ENCODE assay signal across 19 cellular contexts in genomic region chr11:61127991-61128390, GRCh38. TPM values are rescaled to one million over a fixed set of nuclear protein-coding genes. Genes with fewer than 3 reads are reported as not detected.
DNase-seq lines count a peak whose midpoint lies in the region; ATAC-seq and TF ChIP-seq lines count a peak whose summit lies in the region.
"Had no signal": no experiment of that assay in that cellular context is flagged by ENCODE, and none has a peak within 500 bp of the region (broad histone marks: within the 10 kb centered on the region; RNA-seq: fewer than 3 reads in every experiment).

No MANE protein-coding gene starts in this region.

- H3K27ac Mint-ChIP-seq in activated CD4-positive, alpha-beta T cell treated with anti-CD3 and anti-CD28 coated beads, Interleukin-2, amount 10 ng/mL, durations not matched to agents 24 days and 14 days = peak overlapping the region; percentile 74
- H3K27ac Mint-ChIP-seq in activated naive CD8-positive, alpha-beta T cell = peak overlapping the region; percentile 64
- no peak overlapping the region for H3K27ac Mint-ChIP-seq in activated naive CD8-positive, alpha-beta T cell treated with anti-CD3 and anti-CD28 coated beads, Interleukin-2, amount 50 U/mL, for 24 hours
- peak overlapping the region; percentile 35 for H3K27ac Mint-ChIP-seq in activated T-helper 2 cell treated with anti-CD3 and anti-CD28 coated beads, Interferon-gamma antibody, Interleukin-2, Interleukin-4, amounts not matched to agents 10 μg/mL and 5 μg/mL and 100 μg/mL, durations not matched to agents 14 hours and 24 hours and 36 hours
- H3K27ac Mint-ChIP-seq: B cell had no signal

- no peak overlapping the region for H2AFZ ChIP-seq in neuronal stem cell (ENCODE audit: low read length)

- no peak for ATAC-seq in activated naive CD8-positive, alpha-beta T cell treated with anti-CD3 and anti-CD28 coated beads, Interleukin-2, amount 50 U/mL, for 24 hours
- no peak for ATAC-seq in HG02642 (IDR thresholded peaks at IDR 0.05; ENCODE audit: poor library complexity, unreplicated experiment)
- ATAC-seq: Right ventricle myocardium inferior had no signal

- no peak overlapping the region for H3K14ac ChIP-seq in neuronal stem cell (ENCODE audit: low read length)

- H3K9me3 Mint-ChIP-seq in activated CD4-positive, alpha-beta T cell treated with anti-CD3 and anti-CD28 coated beads, Interleukin-2, amount 10 ng/mL, durations not matched to agents 24 days and 14 days = no peaks in the 10 kb centered on the region
- H3K9me3 Mint-ChIP-seq in activated naive CD8-positive, alpha-beta T cell (ENCODE audit: low read depth) = no peaks in the 10 kb centered on the region
- no peaks in the 10 kb centered on the region for H3K9me3 Mint-ChIP-seq in activated naive CD8-positive, alpha-beta T cell treated with anti-CD3 and anti-CD28 coated beads, Interleukin-2, amount 50 U/mL, for 24 hours
- H3K9me3 Mint-ChIP-seq in activated T-helper 2 cell treated with anti-CD3 and anti-CD28 coated beads, Interferon-gamma antibody, Interleukin-2, Interleukin-4, amounts not matched to agents 10 μg/mL and 5 μg/mL and 100 μg/mL, durations not matched to agents 14 hours and 24 hours and 36 hours = no peaks in the 10 kb centered on the region

- no peak overlapping the region for H3K27ac ChIP-seq in neuronal stem cell (replicated peaks; ENCODE audit: low read length)
- no peak overlapping the region for H3K27ac ChIP-seq in esophagus squamous epithelium

- intact Hi-C loops in activated CD4-positive, alpha-beta T cell treated with anti-CD3 and anti-CD28 coated beads, Interleukin-2, amount 10 ng/mL, durations not matched to agents 24 days and 14 days (cut with micrococcal nuclease) = loop anchor here (2.0 kb wide), 2 partner anchors 45 to 59 kb away; no protein-coding TSS in a partner anchor
- intact Hi-C loops in activated T-helper 2 cell treated with anti-CD3 and anti-CD28 coated beads, Interferon-gamma antibody, Interleukin-2, Interleukin-4, amounts not matched to agents 10 μg/mL and 5 μg/mL and 100 μg/mL, durations not matched to agents 14 hours and 24 hours and 36 hours (cut with micrococcal nuclease) = loop anchor here (2.0 kb wide), 2 partner anchors 13 to 47 kb away; no protein-coding TSS in a partner anchor
- intact Hi-C loops in esophagus squamous epithelium (cut with DNase I) = loop anchor here (10.0 kb wide), 1 partner anchor 303 kb away; no protein-coding TSS in a partner anchor

- peak overlapping the region; percentile 82 for H4K91ac ChIP-seq in neuronal stem cell (ENCODE audit: low read depth, low read length, poor library complexity)

- H4K8ac ChIP-seq in neuronal stem cell (ENCODE audit: low read depth, low read length) = no peak overlapping the region

- H3K36me3 Mint-ChIP-seq in activated CD4-positive, alpha-beta T cell treated with anti-CD3 and anti-CD28 coated beads, Interleukin-2, amount 10 ng/mL, durations not matched to agents 24 days and 14 days (ENCODE audit: low read depth) = peaks cover 46% of the 10 kb centered on the region
- H3K36me3 Mint-ChIP-seq in activated naive CD8-positive, alpha-beta T cell = peaks cover 6% of the 10 kb centered on the region
- peaks cover 35% of the 10 kb centered on the region for H3K36me3 Mint-ChIP-seq in activated naive CD8-positive, alpha-beta T cell treated with anti-CD3 and anti-CD28 coated beads, Interleukin-2, amount 50 U/mL, for 24 hours (ENCODE audit: low read depth)
- peaks cover 56% of the 10 kb centered on the region for H3K36me3 Mint-ChIP-seq in activated T-helper 2 cell treated with anti-CD3 and anti-CD28 coated beads, Interferon-gamma antibody, Interleukin-2, Interleukin-4, amounts not matched to agents 10 μg/mL and 5 μg/mL and 100 μg/mL, durations not matched to agents 14 hours and 24 hours and 36 hours (ENCODE audit: low read depth)

- H3K36me3 ChIP-seq in neuronal stem cell (replicated peaks in 1 of 2; ENCODE audit: control insufficient read depth in 2 of 2, insufficient read depth in 2 of 2, low read length in 2 of 2) = peaks cover 2 to 21% of the 10 kb centered on the region in 2 donors
- H3K36me3 ChIP-seq in esophagus squamous epithelium = peaks cover 3 to 43% (median 4%) of the 10 kb centered on the region in 3 donors

- H3K4me3 Mint-ChIP-seq in activated CD4-positive, alpha-beta T cell treated with anti-CD3 and anti-CD28 coated beads, Interleukin-2, amount 10 ng/mL, durations not matched to agents 24 days and 14 days = no peak overlapping the region
- no peak overlapping the region for H3K4me3 Mint-ChIP-seq in activated naive CD8-positive, alpha-beta T cell
- no peak overlapping the region for H3K4me3 Mint-ChIP-seq in activated naive CD8-positive, alpha-beta T cell treated with anti-CD3 and anti-CD28 coated beads, Interleukin-2, amount 50 U/mL, for 24 hours
- H3K4me3 Mint-ChIP-seq in activated T-helper 2 cell treated with anti-CD3 and anti-CD28 coated beads, Interferon-gamma antibody, Interleukin-2, Interleukin-4, amounts not matched to agents 10 μg/mL and 5 μg/mL and 100 μg/mL, durations not matched to agents 14 hours and 24 hours and 36 hours (ENCODE audit: low read depth) = no peak overlapping the region
- H3K4me3 Mint-ChIP-seq: B cell had no signal

- peak overlapping the region; percentile 57 for H2AK5ac ChIP-seq in neuronal stem cell (ENCODE audit: low read depth, low read length)

- H3K9me3 ChIP-seq in neuronal stem cell (replicated peaks in 1 of 2; ENCODE audit: control insufficient read depth in 2 of 2, insufficient read depth in 1 of 2, low read depth in 1 of 2, low read length in 2 of 2) (no peaks in the 10 kb centered on the region), esophagus squamous epithelium (no peaks in the 10 kb centered on the region)

- no peak overlapping the region for H2BK120ac ChIP-seq in neuronal stem cell (ENCODE audit: low read depth, low read length)

- no peak overlapping the region for H2BK5ac ChIP-seq in neuronal stem cell (ENCODE audit: low read length)

- H3K4me1 ChIP-seq in neuronal stem cell (ENCODE audit: control insufficient read depth in 2 of 2, insufficient read depth in 1 of 2, low read depth in 1 of 2, low read length in 2 of 2) (peaks cover 9 to 12% of the 10 kb centered on the region in 2 donors), esophagus squamous epithelium (peaks cover 6 to 16% (median 10%) of the 10 kb centered on the region in 3 donors)

- TF ChIP-seq CTCF in esophagus squamous epithelium (IDR thresholded peaks at IDR 0.05) = no peak

- DNase-seq in activated CD4-positive, alpha-beta T cell treated with anti-CD3 and anti-CD28 coated beads, Interleukin-2, amount 10 ng/mL, durations not matched to agents 24 days and 14 days = no peak
- no peak for DNase-seq in activated CD4-positive, alpha-beta T cell treated with anti-CD3 and anti-CD28 coated beads for 4 hours
- DNase-seq in activated naive CD8-positive, alpha-beta T cell treated with anti-CD3 and anti-CD28 coated beads, Interleukin-2, amount 50 U/mL, for 24 hours = no peak
- no peak for DNase-seq in activated T-helper 2 cell treated with anti-CD3 and anti-CD28 coated beads, Interferon-gamma antibody, Interleukin-2, Interleukin-4, amounts not matched to agents 10 μg/mL and 5 μg/mL and 100 μg/mL, durations not matched to agents 14 hours and 24 hours and 36 hours (ENCODE audit: low spot score)
- DNase-seq in neuronal stem cell (ENCODE audit: low spot score) (no peak), esophagus squamous epithelium (lab: John Stamatoyannopoulos, UW) (no peak)
- DNase-seq: CD4-positive, CD25-positive, alpha-beta regulatory T cell; DMS79; KBM-7; NCI-H1105; NCI-H2081; NCI-H2171 treated with DMSO at 0.1 percent for 48 hours had no signal

- no peak overlapping the region for H2BK12ac ChIP-seq in neuronal stem cell (ENCODE audit: low read length)

- WGBS in neuronal stem cell (ENCODE audit: extremely low coverage in 2 of 2, insufficient read length in 2 of 2, insufficient replicate concordance in 1 of 2), 2 donors = no CpG with 5 or more reads among the region's 9 CpGs
- 53 to 77% methylated on average over 3 of the region's 9 CpGs for WGBS in esophagus squamous epithelium, 2 donors

- H3K4ac ChIP-seq in neuronal stem cell (ENCODE audit: low read length) = no peak overlapping the region

- peaks cover 16% of the 10 kb centered on the region for H3K4me1 Mint-ChIP-seq in activated CD4-positive, alpha-beta T cell treated with anti-CD3 and anti-CD28 coated beads, Interleukin-2, amount 10 ng/mL, durations not matched to agents 24 days and 14 days
- H3K4me1 Mint-ChIP-seq in activated naive CD8-positive, alpha-beta T cell (ENCODE audit: low read depth) = peaks cover 25% of the 10 kb centered on the region
- peaks cover 20% of the 10 kb centered on the region for H3K4me1 Mint-ChIP-seq in activated naive CD8-positive, alpha-beta T cell treated with anti-CD3 and anti-CD28 coated beads, Interleukin-2, amount 50 U/mL, for 24 hours
- peaks cover 27% of the 10 kb centered on the region for H3K4me1 Mint-ChIP-seq in activated T-helper 2 cell treated with anti-CD3 and anti-CD28 coated beads, Interferon-gamma antibody, Interleukin-2, Interleukin-4, amounts not matched to agents 10 μg/mL and 5 μg/mL and 100 μg/mL, durations not matched to agents 14 hours and 24 hours and 36 hours (ENCODE audit: low read depth)

- peak overlapping the region; percentile 78 for H3K9ac ChIP-seq in neuronal stem cell (ENCODE audit: low read depth, low read length, poor library complexity)

- no peaks in the 10 kb centered on the region for H3K27me3 Mint-ChIP-seq in activated CD4-positive, alpha-beta T cell treated with anti-CD3 and anti-CD28 coated beads, Interleukin-2, amount 10 ng/mL, durations not matched to agents 24 days and 14 days
- no peaks in the 10 kb centered on the region for H3K27me3 Mint-ChIP-seq in activated naive CD8-positive, alpha-beta T cell
- H3K27me3 Mint-ChIP-seq in activated naive CD8-positive, alpha-beta T cell treated with anti-CD3 and anti-CD28 coated beads, Interleukin-2, amount 50 U/mL, for 24 hours = no peaks in the 10 kb centered on the region
- H3K27me3 Mint-ChIP-seq in activated T-helper 2 cell treated with anti-CD3 and anti-CD28 coated beads, Interferon-gamma antibody, Interleukin-2, Interleukin-4, amounts not matched to agents 10 μg/mL and 5 μg/mL and 100 μg/mL, durations not matched to agents 14 hours and 24 hours and 36 hours (ENCODE audit: low read depth) = no peaks in the 10 kb centered on the region
- H3K27me3 Mint-ChIP-seq: B cell; CD4-positive, CD25-positive, alpha-beta regulatory T cell had no signal

- H3K79me1 ChIP-seq in neuronal stem cell (ENCODE audit: low read depth, low read length) = no peaks in the 10 kb centered on the region

- H3K27me3 ChIP-seq in neuronal stem cell (ENCODE audit: control insufficient read depth in 3 of 3, insufficient read depth in 3 of 3, low read depth in 1 of 3, low read length in 3 of 3) (no peaks in the 10 kb centered on the region), esophagus squamous epithelium (no peaks in the 10 kb centered on the region)

- peak overlapping the region; percentile 29 for H3K23ac ChIP-seq in neuronal stem cell (ENCODE audit: low read depth, low read length, poor library complexity)

- no peak overlapping the region for H2BK15ac ChIP-seq in neuronal stem cell (ENCODE audit: low read length)

- H3K4me3 ChIP-seq in neuronal stem cell (ENCODE audit: low read length in 2 of 2) = no peak overlapping the region
- no peak overlapping the region for H3K4me3 ChIP-seq in esophagus squamous epithelium

- H3K4me2 ChIP-seq in neuronal stem cell (ENCODE audit: insufficient read depth, low read length, poor library complexity, severe bottlenecking) = no peak overlapping the region

- no peak overlapping the region for H3K18ac ChIP-seq in neuronal stem cell (ENCODE audit: low read length)

- no peak for TF ChIP-seq POLR2A in esophagus squamous epithelium (IDR thresholded peaks at IDR 0.05)

RNA-seq across cellular contexts. Expression of gene CD5, which starts 25.7 kb away (rescaled TPM):
- 368 and 385 TPM in 2 replicates for total RNA-seq in activated CD4-positive, alpha-beta T cell treated with anti-CD3 and anti-CD28 coated beads, Interleukin-2, amount 10 ng/mL, durations not matched to agents 24 days and 14 days
- 395 and 399 TPM in 2 replicates for total RNA-seq in activated T-helper 2 cell treated with anti-CD3 and anti-CD28 coated beads, Interferon-gamma antibody, Interleukin-2, Interleukin-4, amounts not matched to agents 10 μg/mL and 5 μg/mL and 100 μg/mL, durations not matched to agents 14 hours and 24 hours and 36 hours
- not detected for polyA plus RNA-seq in neuronal stem cell (2013, experiment 1 of 2)
- polyA plus RNA-seq in neuronal stem cell (2013, experiment 2 of 2) = not detected
- 1 to 10 TPM in 3 of 4 donors, under 1 TPM in 1; 0.75 to 5.8 (median 2.2) TPM for total RNA-seq in esophagus squamous epithelium
- total RNA-seq: A172, H4, NCI-H460, Right ventricle myocardium inferior had no signal

RNA-seq across cellular contexts. Expression of gene VPS37C, which starts 33.2 kb away (rescaled TPM):
- total RNA-seq in activated CD4-positive, alpha-beta T cell treated with anti-CD3 and anti-CD28 coated beads, Interleukin-2, amount 10 ng/mL, durations not matched to agents 24 days and 14 days = 13.3 and 13.7 TPM in 2 replicates
- total RNA-seq in activated T-helper 2 cell treated with anti-CD3 and anti-CD28 coated beads, Interferon-gamma antibody, Interleukin-2, Interleukin-4, amounts not matched to agents 10 μg/mL and 5 μg/mL and 100 μg/mL, durations not matched to agents 14 hours and 24 hours and 36 hours = 10.6 and 12.5 TPM in 2 replicates
- 13.9 TPM for polyA plus RNA-seq in neuronal stem cell (2013, experiment 1 of 2)
- 14.1 TPM for polyA plus RNA-seq in neuronal stem cell (2013, experiment 2 of 2)
- 10 to 100 TPM; 12.6 to 23.5 (median 18.0) TPM for total RNA-seq in esophagus squamous epithelium

Comparison
In these comparisons a context has a peak if more than half of its experiments do, and no peak if none do; other contexts are left out.
1. RNA of gene CD5, which starts 25.7 kb away (total RNA-seq): 395 to 399 TPM in activated T-helper 2 cell treated with anti-CD3 and anti-CD28 coated beads, Interferon-gamma antibody, Interleukin-2, Interleukin-4, amounts not matched to agents 10 μg/mL and 5 μg/mL and 100 μg/mL, durations not matched to agents 14 hours and 24 hours and 36 hours and 368 to 385 TPM in activated CD4-positive, alpha-beta T cell treated with anti-CD3 and anti-CD28 coated beads, Interleukin-2, amount 10 ng/mL, durations not matched to agents 24 days and 14 days; 0.75 to 5.8 TPM in esophagus squamous epithelium; every median in the first group is over 10 times any median in the second.